Comparison of ENCODE assay signal across 8 cellular contexts in the genomic region with DNA sequence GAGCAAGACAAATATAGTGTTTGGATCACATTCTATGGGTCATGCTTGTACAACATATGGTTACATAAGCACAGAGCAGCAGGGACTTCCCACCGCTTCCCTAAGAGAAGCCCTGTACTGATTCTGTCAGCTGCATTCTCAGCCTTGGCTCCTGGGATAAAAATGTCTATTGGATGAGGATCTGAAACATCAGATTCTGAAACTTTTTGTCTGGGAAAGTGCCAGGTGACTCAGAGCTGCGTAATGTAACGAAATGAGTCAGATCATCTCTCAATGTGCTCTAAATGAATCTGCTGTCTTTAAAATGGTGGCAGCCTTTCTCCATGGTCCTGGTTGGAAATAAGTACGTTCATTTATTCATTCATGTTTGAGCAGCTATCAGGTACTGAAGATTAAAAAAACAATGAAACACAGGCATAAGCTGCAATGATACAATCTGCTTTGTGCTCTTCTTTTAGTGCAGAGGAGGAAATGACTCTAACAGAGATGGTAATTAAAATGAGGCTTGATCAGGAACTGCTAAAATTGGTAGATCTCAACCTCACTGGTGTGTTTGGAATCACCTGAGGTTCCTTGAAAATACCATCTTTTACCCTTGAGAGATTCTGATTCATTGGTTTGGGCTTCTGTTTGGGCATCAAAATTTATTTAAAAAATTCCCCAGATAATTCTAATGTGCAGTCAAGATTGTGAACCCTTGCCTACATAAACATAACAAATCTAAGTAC.
A peak's percentile ranks its signal among the peaks of the same experiment; 100 is the strongest.
DNase-seq lines count a peak whose midpoint lies in the region; FAIRE-seq and TF ChIP-seq lines count a peak whose summit lies in the region.
"Had no signal": no experiment of that assay in that cellular context is flagged by ENCODE, and none has a peak within 500 bp of the region (broad histone marks: within the 10 kb centered on the region; RNA-seq: fewer than 3 reads in every experiment).

No MANE protein-coding gene starts in this region.

- H3K27ac ChIP-seq in GM23248 = peak overlapping the region; percentile 55
- H3K27ac ChIP-seq in astrocyte (ENCODE audit: low read depth, low read length) = peak overlapping the region; percentile 67

- H3K36me3 Mint-ChIP-seq in astrocyte (ENCODE audit: low read depth, unreplicated experiment) = no peaks in the 10 kb centered on the region

- no peaks in the 10 kb centered on the region for H3K27me3 ChIP-seq in GM23248 (replicated peaks; ENCODE audit: insufficient read depth)
- no peaks in the 10 kb centered on the region for H3K27me3 ChIP-seq in astrocyte (ENCODE audit: insufficient read depth, low read length)

- H2AFZ ChIP-seq in GM23248 (peak overlapping the region; percentile 60), astrocyte (ENCODE audit: low read depth, low read length) (peak overlapping the region; percentile 48)

- H3K9me2 ChIP-seq in GM23248 (ENCODE audit: insufficient read depth) = 0 out of 2 replicates have a peak, but pooled peaks cover 6% of the 10 kb centered on the region

- peak overlapping the region; percentile 41 for H3K4me2 ChIP-seq in GM23248 (ENCODE audit: unreplicated experiment)
- peak overlapping the region; percentile 68 for H3K4me2 ChIP-seq in astrocyte (ENCODE audit: low read length)

- peaks cover 19% of the 10 kb centered on the region for H3F3A ChIP-seq in GM23248 (ENCODE audit: insufficient read depth)

- H3K79me2 ChIP-seq in GM23248 (ENCODE audit: insufficient read depth) (no peaks in the 10 kb centered on the region), astrocyte (ENCODE audit: insufficient read depth, low read length) (no peaks in the 10 kb centered on the region)

- no peaks in the 10 kb centered on the region for H3K27me3 Mint-ChIP-seq in astrocyte (ENCODE audit: low read depth, unreplicated experiment)

- H3K27ac Mint-ChIP-seq in astrocyte (ENCODE audit: unreplicated experiment) = peak overlapping the region; percentile 59

- no peak for TF ChIP-seq RAD21 in Ishikawa (IDR thresholded peaks at IDR 0.05; ENCODE audit: low read depth)

- H3K9ac ChIP-seq in GM23248 (no peak overlapping the region), astrocyte (ENCODE audit: low read length) (peak overlapping the region; percentile 6)

- H3K4me1 ChIP-seq in GM23248 (ENCODE audit: insufficient read depth) = peaks cover 16% of the 10 kb centered on the region
- H3K4me1 ChIP-seq in astrocyte (ENCODE audit: insufficient read depth, low read length) = peaks cover 18% of the 10 kb centered on the region

- DNase-seq in GM18507 (ENCODE audit: extremely low spot score, insufficient read length, low read depth) (no peak), GM23248 (peak; percentile 91), astrocyte (ENCODE audit: low read depth) (peak; percentile 96), pons (ENCODE audit: low spot score) (peak; percentile 45), NCI-H2196 (lab: John Stamatoyannopoulos, UW; ENCODE audit: unreplicated experiment) (no peak), NCI-H187 treated with DMSO at 0.1 percent for 48 hours (lab: John Stamatoyannopoulos, UW) (no peak)

- no peaks in the 10 kb centered on the region for H3K9me3 ChIP-seq in GM23248 (ENCODE audit: low read depth)
- no peaks in the 10 kb centered on the region for H3K9me3 ChIP-seq in astrocyte (ENCODE audit: insufficient read depth, low read depth, low read length)

- no peaks in the 10 kb centered on the region for H3K36me3 ChIP-seq in GM23248 (ENCODE audit: low read depth)
- H3K36me3 ChIP-seq in astrocyte (ENCODE audit: insufficient read depth, low read length) = no peaks in the 10 kb centered on the region

- FAIRE-seq in GM18507 (lab: Jason Lieb, UNC) = peak; percentile 70
- peak; percentile 91 for FAIRE-seq in astrocyte (lab: Jason Lieb, UNC)

- peaks cover 14% of the 10 kb centered on the region for H3K4me1 Mint-ChIP-seq in astrocyte (ENCODE audit: low read depth, unreplicated experiment)

- no peak for TF ChIP-seq CTCF in astrocyte (IDR thresholded peaks at IDR 0.05; ENCODE audit: insufficient read depth, low read depth, low read length)

- no peak overlapping the region for H3K4me3 ChIP-seq in GM23248
- H3K4me3 ChIP-seq in astrocyte (ENCODE audit: insufficient read depth, low read depth, low read length) = no peak overlapping the region
- H3K4me3 ChIP-seq: skin epidermis had no signal

- H3K9me3 Mint-ChIP-seq in astrocyte (ENCODE audit: unreplicated experiment) = peaks cover 7% of the 10 kb centered on the region

- WGBS in GM23248 (ENCODE audit: low coverage in 1 of 2, low lambda C conversion rate in 2 of 2, missing lambda C conversion rate in 2 of 2), 2 experiments = 9 to 14% methylated on average over 4 of the region's 4 CpGs

- H4K20me1 ChIP-seq in GM23248 (ENCODE audit: insufficient read depth) = no peaks in the 10 kb centered on the region
- H4K20me1 ChIP-seq in astrocyte (ENCODE audit: insufficient read depth, low read length) = no peaks in the 10 kb centered on the region

- TF ChIP-seq EP300 in Ishikawa (IDR thresholded peaks at IDR 0.05; ENCODE audit: borderline replicate concordance) = no peak

- H3K4me3 Mint-ChIP-seq in astrocyte (ENCODE audit: unreplicated experiment) = no peak overlapping the region

- in situ Hi-C loops in GM23248 (cut with MboI) = no loop called here

TF ChIP-seq in Ishikawa, 13 proteins besides CTCF, POLR2A, EP300 and RAD21:
- TF ChIP-seq, protein P1, sequence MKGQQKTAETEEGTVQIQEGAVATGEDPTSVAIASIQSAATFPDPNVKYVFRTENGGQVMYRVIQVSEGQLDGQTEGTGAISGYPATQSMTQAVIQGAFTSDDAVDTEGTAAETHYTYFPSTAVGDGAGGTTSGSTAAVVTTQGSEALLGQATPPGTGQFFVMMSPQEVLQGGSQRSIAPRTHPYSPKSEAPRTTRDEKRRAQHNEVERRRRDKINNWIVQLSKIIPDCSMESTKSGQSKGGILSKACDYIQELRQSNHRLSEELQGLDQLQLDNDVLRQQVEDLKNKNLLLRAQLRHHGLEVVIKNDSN (IDR thresholded peaks at IDR 0.05) = no peak
- TF ChIP-seq YY1 (IDR thresholded peaks at IDR 0.05; ENCODE audit: low read depth) (no peak), CEBPB (IDR thresholded peaks at IDR 0.05) (no peak)
- TF ChIP-seq, protein P2, sequence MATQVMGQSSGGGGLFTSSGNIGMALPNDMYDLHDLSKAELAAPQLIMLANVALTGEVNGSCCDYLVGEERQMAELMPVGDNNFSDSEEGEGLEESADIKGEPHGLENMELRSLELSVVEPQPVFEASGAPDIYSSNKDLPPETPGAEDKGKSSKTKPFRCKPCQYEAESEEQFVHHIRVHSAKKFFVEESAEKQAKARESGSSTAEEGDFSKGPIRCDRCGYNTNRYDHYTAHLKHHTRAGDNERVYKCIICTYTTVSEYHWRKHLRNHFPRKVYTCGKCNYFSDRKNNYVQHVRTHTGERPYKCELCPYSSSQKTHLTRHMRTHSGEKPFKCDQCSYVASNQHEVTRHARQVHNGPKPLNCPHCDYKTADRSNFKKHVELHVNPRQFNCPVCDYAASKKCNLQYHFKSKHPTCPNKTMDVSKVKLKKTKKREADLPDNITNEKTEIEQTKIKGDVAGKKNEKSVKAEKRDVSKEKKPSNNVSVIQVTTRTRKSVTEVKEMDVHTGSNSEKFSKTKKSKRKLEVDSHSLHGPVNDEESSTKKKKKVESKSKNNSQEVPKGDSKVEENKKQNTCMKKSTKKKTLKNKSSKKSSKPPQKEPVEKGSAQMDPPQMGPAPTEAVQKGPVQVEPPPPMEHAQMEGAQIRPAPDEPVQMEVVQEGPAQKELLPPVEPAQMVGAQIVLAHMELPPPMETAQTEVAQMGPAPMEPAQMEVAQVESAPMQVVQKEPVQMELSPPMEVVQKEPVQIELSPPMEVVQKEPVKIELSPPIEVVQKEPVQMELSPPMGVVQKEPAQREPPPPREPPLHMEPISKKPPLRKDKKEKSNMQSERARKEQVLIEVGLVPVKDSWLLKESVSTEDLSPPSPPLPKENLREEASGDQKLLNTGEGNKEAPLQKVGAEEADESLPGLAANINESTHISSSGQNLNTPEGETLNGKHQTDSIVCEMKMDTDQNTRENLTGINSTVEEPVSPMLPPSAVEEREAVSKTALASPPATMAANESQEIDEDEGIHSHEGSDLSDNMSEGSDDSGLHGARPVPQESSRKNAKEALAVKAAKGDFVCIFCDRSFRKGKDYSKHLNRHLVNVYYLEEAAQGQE (IDR thresholded peaks at IDR 0.05; ENCODE audit: low read depth) = peak; percentile 48

Comparison
In these comparisons a context has a peak if more than half of its experiments do, and no peak if none do; other contexts are left out.
1. DNase-seq: peak in GM23248 (single experiment), astrocyte (single experiment) and pons (single experiment); none in GM18507 (single experiment), NCI-H2196 (single experiment) and NCI-H187 treated with DMSO at 0.1 percent for 48 hours (single experiment).